ENCODE assay signal across 1 cellular context in genomic region chr11:115377882-115378296, GRCh38.
A peak's percentile ranks its signal among the peaks of the same experiment; 100 is the strongest.
TF ChIP-seq lines count a peak whose summit lies in the region.

No MANE protein-coding gene starts in this region.

TF ChIP-seq in HepG2, 621 proteins besides CTCF, POLR2A, EP300 and RAD21 (continued from another document and continues in another):
- TF ChIP-seq LRRFIP1 (CRISPR knock-in tag; conservative IDR thresholded peaks at IDR 0.05) (no peak), CERS6 (CRISPR knock-in tag; IDR thresholded peaks at IDR 0.05) (no peak), MBD4 (IDR thresholded peaks at IDR 0.05; ENCODE audit: borderline replicate concordance, low read length) (no peak), ZNF563 (CRISPR knock-in tag; IDR thresholded peaks at IDR 0.05) (no peak), NR2F6 (IDR thresholded peaks at IDR 0.05) (peak; percentile 86), NR2F6 (CRISPR knock-in tag; IDR thresholded peaks at IDR 0.05) (peak; percentile 78), ZNF766 (CRISPR knock-in tag; IDR thresholded peaks at IDR 0.05; ENCODE audit: borderline replicate concordance) (no peak), ARNTL (CRISPR knock-in tag; IDR thresholded peaks at IDR 0.05) (no peak), THAP11 (CRISPR knock-in tag; IDR thresholded peaks at IDR 0.05) (no peak), ADNP (CRISPR knock-in tag; IDR thresholded peaks at IDR 0.05) (no peak), ZNF180 (CRISPR knock-in tag; IDR thresholded peaks at IDR 0.05; ENCODE audit: borderline replicate concordance, low read depth) (no peak), PCBP2 (optimal IDR thresholded peaks at IDR 0.05; ENCODE audit: low read depth, low read length, poor library complexity, severe bottlenecking) (no peak), BRCA1 (CRISPR knock-in tag; IDR thresholded peaks at IDR 0.05) (no peak), KAT7 (CRISPR knock-in tag; IDR thresholded peaks at IDR 0.05; ENCODE audit: borderline replicate concordance) (no peak), TFDP2 (CRISPR knock-in tag; IDR thresholded peaks at IDR 0.05) (no peak), TBX3 (IDR thresholded peaks at IDR 0.05; ENCODE audit: borderline replicate concordance) (peak; percentile 83), FOXO4 (CRISPR knock-in tag; conservative IDR thresholded peaks at IDR 0.05) (no peak), KLF11 (CRISPR knock-in tag; IDR thresholded peaks at IDR 0.05) (no peak), ZNF431 (CRISPR knock-in tag; IDR thresholded peaks at IDR 0.05; ENCODE audit: borderline replicate concordance, low read depth) (no peak), JUN (CRISPR knock-in tag; IDR thresholded peaks at IDR 0.05) (peak; percentile 46; the same call in 1 of the 2 replicates), ZNF552 (CRISPR knock-in tag; IDR thresholded peaks at IDR 0.05; ENCODE audit: borderline replicate concordance) (no peak), GMEB2 (CRISPR knock-in tag; IDR thresholded peaks at IDR 0.05; ENCODE audit: low read depth) (no peak), FOXP1 (IDR thresholded peaks at IDR 0.05) (no peak), FOXP1 (CRISPR knock-in tag; IDR thresholded peaks at IDR 0.05) (peak; percentile 72), ZNF546 (CRISPR knock-in tag; conservative IDR thresholded peaks at IDR 0.05) (no peak), HNF4G (IDR thresholded peaks at IDR 0.05; ENCODE audit: borderline replicate concordance, low read depth, low read length) (peak; percentile 29; the same call in 1 of the 2 replicates), HNF4G (CRISPR knock-in tag; IDR thresholded peaks at IDR 0.05; ENCODE audit: borderline replicate concordance, low read depth) (no peak), HNRNPUL1 (IDR thresholded peaks at IDR 0.05; ENCODE audit: low read depth, low read length) (no peak), NFYC (CRISPR knock-in tag; IDR thresholded peaks at IDR 0.05) (no peak), SP1 (IDR thresholded peaks at IDR 0.05) (no peak), SP1 (CRISPR knock-in tag; IDR thresholded peaks at IDR 0.05) (no peak), PAF1 (CRISPR knock-in tag; IDR thresholded peaks at IDR 0.05) (no peak), ZNF513 (CRISPR knock-in tag; conservative IDR thresholded peaks at IDR 0.05) (no peak), ZNF143 (CRISPR knock-in tag; IDR thresholded peaks at IDR 0.05) (no peak), ZNF790 (CRISPR knock-in tag; IDR thresholded peaks at IDR 0.05; ENCODE audit: borderline replicate concordance) (no peak), DNMT1 (CRISPR knock-in tag; IDR thresholded peaks at IDR 0.05) (no peak), GLI4 (CRISPR knock-in tag; IDR thresholded peaks at IDR 0.05; ENCODE audit: borderline replicate concordance) (no peak), HHEX (CRISPR knock-in tag; IDR thresholded peaks at IDR 0.05) (peak; percentile 93), ZNF713 (CRISPR knock-in tag; IDR thresholded peaks at IDR 0.05) (no peak), FOXM1 (CRISPR knock-in tag; IDR thresholded peaks at IDR 0.05) (no peak), TEF (CRISPR knock-in tag; IDR thresholded peaks at IDR 0.05) (no peak), BATF2 (CRISPR knock-in tag; IDR thresholded peaks at IDR 0.05) (no peak), ZNF124 (CRISPR knock-in tag; IDR thresholded peaks at IDR 0.05) (no peak), SETDB1 (CRISPR knock-in tag; IDR thresholded peaks at IDR 0.05; ENCODE audit: borderline replicate concordance) (no peak), ZBED4 (CRISPR knock-in tag; IDR thresholded peaks at IDR 0.05; ENCODE audit: borderline replicate concordance) (peak; percentile 24; the same call in 1 of the 2 replicates), MTF1 (CRISPR knock-in tag; IDR thresholded peaks at IDR 0.05) (no peak), PATZ1 (CRISPR knock-in tag; IDR thresholded peaks at IDR 0.05) (no peak), NCOA5 (CRISPR knock-in tag; IDR thresholded peaks at IDR 0.05) (no peak), TEAD2 (CRISPR knock-in tag; IDR thresholded peaks at IDR 0.05) (no peak), ZNF556 (CRISPR knock-in tag; IDR thresholded peaks at IDR 0.05; ENCODE audit: borderline replicate concordance) (peak; percentile 48; the same call in 1 of the 2 replicates), ZNF432 (CRISPR knock-in tag; IDR thresholded peaks at IDR 0.05; ENCODE audit: borderline replicate concordance) (no peak), ZNF350 (CRISPR knock-in tag; IDR thresholded peaks at IDR 0.05; ENCODE audit: borderline replicate concordance, low read depth) (no peak), NFIC (IDR thresholded peaks at IDR 0.05; ENCODE audit: low read length) (peak; percentile 66; the same call in 1 of the 2 replicates)
